Comparison of ENCODE assay signal across 1 cellular context in the genomic region with DNA sequence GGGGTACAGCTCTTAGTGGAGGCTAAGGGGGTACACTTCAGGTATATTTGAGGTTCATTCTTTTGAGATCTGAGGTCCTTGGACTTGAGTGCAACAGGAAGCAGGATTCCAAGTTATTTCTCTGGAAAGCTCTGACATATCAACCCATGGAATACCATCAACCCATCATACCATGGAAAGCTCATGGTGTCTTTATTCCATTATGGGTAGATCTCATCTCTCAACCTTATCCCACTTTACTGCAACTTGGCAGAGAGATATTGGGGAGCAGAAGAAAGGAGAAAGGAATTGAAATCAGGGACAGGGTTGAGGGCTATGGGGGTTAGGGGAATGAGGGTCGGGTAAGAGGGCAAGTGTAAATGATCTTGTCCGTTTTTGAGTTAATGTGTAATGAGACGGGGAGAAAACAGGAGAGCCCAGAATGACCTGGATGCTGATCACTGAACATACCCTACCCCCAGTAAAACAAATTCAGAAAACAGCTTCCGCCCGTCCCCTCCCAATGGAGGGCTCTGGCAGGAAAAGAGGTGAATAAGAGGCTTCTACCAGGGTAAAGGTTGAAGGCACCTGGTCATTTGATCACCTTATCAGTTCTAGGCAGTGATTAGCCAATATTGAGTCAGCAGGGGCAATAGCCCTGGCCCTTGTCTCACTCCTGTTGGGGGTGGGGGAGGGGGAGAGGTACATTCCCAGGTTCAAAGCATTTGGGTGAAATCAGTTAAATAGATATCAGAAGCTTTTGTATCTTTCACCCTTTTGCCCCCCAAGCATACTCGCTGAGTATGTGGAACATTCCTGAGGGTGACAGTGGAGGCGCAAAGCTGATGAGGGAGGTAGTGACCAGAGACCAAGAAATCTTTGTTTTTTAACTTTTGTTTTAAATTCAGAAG.
A peak's percentile ranks its signal among the peaks of the same experiment; 100 is the strongest.
TF ChIP-seq lines count a peak whose summit lies in the region.

No MANE protein-coding gene starts in this region.

TF ChIP-seq in HepG2, 621 proteins besides CTCF, POLR2A, EP300 and RAD21 (continued from another document and continues in another):
- TF ChIP-seq SP1 (IDR thresholded peaks at IDR 0.05) = no peak
- no peak for TF ChIP-seq SP1 (CRISPR knock-in tag; IDR thresholded peaks at IDR 0.05)
- TF ChIP-seq, protein P1, sequence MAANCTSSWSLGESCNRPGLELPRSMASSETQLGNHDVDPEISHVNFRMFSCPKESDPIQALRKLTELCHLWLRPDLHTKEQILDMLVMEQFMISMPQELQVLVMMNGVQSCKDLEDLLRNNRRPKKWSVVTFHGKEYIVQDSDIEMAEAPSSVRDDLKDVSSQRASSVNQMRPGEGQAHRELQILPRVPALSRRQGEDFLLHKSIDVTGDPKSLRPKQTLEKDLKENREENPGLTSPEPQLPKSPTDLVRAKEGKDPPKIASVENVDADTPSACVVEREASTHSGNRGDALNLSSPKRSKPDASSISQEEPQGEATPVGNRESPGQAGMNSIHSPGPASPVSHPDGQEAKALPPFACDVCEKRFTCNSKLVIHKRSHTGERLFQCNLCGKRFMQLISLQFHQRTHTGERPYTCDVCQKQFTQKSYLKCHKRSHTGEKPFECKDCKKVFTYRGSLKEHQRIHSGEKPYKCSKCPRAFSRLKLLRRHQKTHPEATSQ (CRISPR knock-in tag; IDR thresholded peaks at IDR 0.05; ENCODE audit: borderline replicate concordance) = no peak; the same call in 1 of the 2 replicates
- TF ChIP-seq, protein P2, sequence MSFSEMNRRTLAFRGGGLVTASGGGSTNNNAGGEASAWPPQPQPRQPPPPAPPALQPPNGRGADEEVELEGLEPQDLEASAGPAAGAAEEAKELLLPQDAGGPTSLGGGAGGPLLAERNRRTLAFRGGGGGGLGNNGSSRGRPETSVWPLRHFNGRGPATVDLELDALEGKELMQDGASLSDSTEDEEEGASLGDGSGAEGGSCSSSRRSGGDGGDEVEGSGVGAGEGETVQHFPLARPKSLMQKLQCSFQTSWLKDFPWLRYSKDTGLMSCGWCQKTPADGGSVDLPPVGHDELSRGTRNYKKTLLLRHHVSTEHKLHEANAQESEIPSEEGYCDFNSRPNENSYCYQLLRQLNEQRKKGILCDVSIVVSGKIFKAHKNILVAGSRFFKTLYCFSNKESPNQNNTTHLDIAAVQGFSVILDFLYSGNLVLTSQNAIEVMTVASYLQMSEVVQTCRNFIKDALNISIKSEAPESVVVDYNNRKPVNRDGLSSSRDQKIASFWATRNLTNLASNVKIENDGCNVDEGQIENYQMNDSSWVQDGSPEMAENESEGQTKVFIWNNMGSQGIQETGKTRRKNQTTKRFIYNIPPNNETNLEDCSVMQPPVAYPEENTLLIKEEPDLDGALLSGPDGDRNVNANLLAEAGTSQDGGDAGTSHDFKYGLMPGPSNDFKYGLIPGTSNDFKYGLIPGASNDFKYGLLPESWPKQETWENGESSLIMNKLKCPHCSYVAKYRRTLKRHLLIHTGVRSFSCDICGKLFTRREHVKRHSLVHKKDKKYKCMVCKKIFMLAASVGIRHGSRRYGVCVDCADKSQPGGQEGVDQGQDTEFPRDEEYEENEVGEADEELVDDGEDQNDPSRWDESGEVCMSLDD (CRISPR knock-in tag; IDR thresholded peaks at IDR 0.05; ENCODE audit: borderline replicate concordance) = peak; percentile 56; the same call in 1 of the 2 replicates
- TF ChIP-seq RFXAP (CRISPR knock-in tag; IDR thresholded peaks at IDR 0.05; ENCODE audit: borderline replicate concordance) = 0 out of 2 replicates have a peak, but pooled peaks have one; percentile 31
- no peak for TF ChIP-seq CENPT (CRISPR knock-in tag; IDR thresholded peaks at IDR 0.05; ENCODE audit: low read depth)
- no peak for TF ChIP-seq SNRNP70 (IDR thresholded peaks at IDR 0.05; ENCODE audit: low read depth, low read length)
- no peak for TF ChIP-seq ZNF138 (CRISPR knock-in tag; IDR thresholded peaks at IDR 0.05; ENCODE audit: low read depth)
- no peak for TF ChIP-seq ZNF773 (CRISPR knock-in tag; IDR thresholded peaks at IDR 0.05; ENCODE audit: borderline replicate concordance)
- TF ChIP-seq FOXC1 (CRISPR knock-in tag; IDR thresholded peaks at IDR 0.05; ENCODE audit: borderline replicate concordance) = no peak; the same call in 1 of the 2 replicates
- TF ChIP-seq KAT2B (IDR thresholded peaks at IDR 0.05; ENCODE audit: borderline replicate concordance, low read depth, low read length) = no peak
- TF ChIP-seq TBX3 (IDR thresholded peaks at IDR 0.05; ENCODE audit: borderline replicate concordance) = peak; percentile 33; the same call in 1 of the 2 replicates
- peak; percentile 31 for TF ChIP-seq SKI (IDR thresholded peaks at IDR 0.05; ENCODE audit: partially characterized antibody)
- TF ChIP-seq SIX4 (CRISPR knock-in tag; IDR thresholded peaks at IDR 0.05) = peak; percentile 88
- no peak for TF ChIP-seq TP53 (CRISPR knock-in tag; conservative IDR thresholded peaks at IDR 0.05)
- no peak for TF ChIP-seq CREB1 (IDR thresholded peaks at IDR 0.05)
- TF ChIP-seq CREB1 (CRISPR knock-in tag; IDR thresholded peaks at IDR 0.05) = peak; percentile 63; the same call in 1 of the 2 replicates
- TF ChIP-seq ZNF816 (CRISPR knock-in tag; IDR thresholded peaks at IDR 0.05; ENCODE audit: borderline replicate concordance) = peak; percentile 23; the same call in 1 of the 2 replicates
- TF ChIP-seq ZSCAN21 (CRISPR knock-in tag; IDR thresholded peaks at IDR 0.05; ENCODE audit: borderline replicate concordance) = no peak
- no peak; the same call in 1 of the 2 replicates for TF ChIP-seq ZNF136 (CRISPR knock-in tag; IDR thresholded peaks at IDR 0.05; ENCODE audit: low read depth)
- TF ChIP-seq ZNF839 (CRISPR knock-in tag; IDR thresholded peaks at IDR 0.05; ENCODE audit: borderline replicate concordance) = no peak
- TF ChIP-seq JUNB (CRISPR knock-in tag; IDR thresholded peaks at IDR 0.05; ENCODE audit: borderline replicate concordance) = peak; percentile 70; the same call in 1 of the 2 replicates
- TF ChIP-seq ZNF441 (CRISPR knock-in tag; IDR thresholded peaks at IDR 0.05; ENCODE audit: borderline replicate concordance) = 0 out of 2 replicates have a peak, but pooled peaks have one; percentile 18
- peak; percentile 21; the same call in 1 of the 2 replicates for TF ChIP-seq KLF12 (CRISPR knock-in tag; IDR thresholded peaks at IDR 0.05; ENCODE audit: borderline replicate concordance)
- TF ChIP-seq ATF7 (IDR thresholded peaks at IDR 0.05) = no peak
- TF ChIP-seq ATF7 (CRISPR knock-in tag; IDR thresholded peaks at IDR 0.05) = no peak
- no peak for TF ChIP-seq KDM5B (CRISPR knock-in tag; IDR thresholded peaks at IDR 0.05; ENCODE audit: borderline replicate concordance)
- TF ChIP-seq ZC3H4 (CRISPR knock-in tag; IDR thresholded peaks at IDR 0.05; ENCODE audit: borderline replicate concordance) = no peak
- no peak for TF ChIP-seq ZMYM3 (CRISPR knock-in tag; IDR thresholded peaks at IDR 0.05)
- TF ChIP-seq MEIS2 (CRISPR knock-in tag; IDR thresholded peaks at IDR 0.05) = peak; percentile 62; the same call in 1 of the 2 replicates
- no peak for TF ChIP-seq STAG1 (CRISPR knock-in tag; IDR thresholded peaks at IDR 0.05)
- TF ChIP-seq SRSF9 (IDR thresholded peaks at IDR 0.05; ENCODE audit: borderline replicate concordance, insufficient read depth, low read depth, low read length, poor library complexity, severe bottlenecking) = no peak
- no peak for TF ChIP-seq SRSF1 (optimal IDR thresholded peaks at IDR 0.05; ENCODE audit: low read depth, low read length)
- TF ChIP-seq MEF2D (CRISPR knock-in tag; IDR thresholded peaks at IDR 0.05) = 0 out of 2 replicates have a peak, but pooled peaks have one; percentile 51
- TF ChIP-seq ZNF44 (CRISPR knock-in tag; IDR thresholded peaks at IDR 0.05) = no peak
- 0 out of 2 replicates have a peak, but pooled peaks have one; percentile 62 for TF ChIP-seq BRCA1 (CRISPR knock-in tag; IDR thresholded peaks at IDR 0.05)
- no peak for TF ChIP-seq ZKSCAN1 (IDR thresholded peaks at IDR 0.05; ENCODE audit: low read length)
- TF ChIP-seq FIP1L1 (IDR thresholded peaks at IDR 0.05; ENCODE audit: borderline replicate concordance, insufficient read depth, low read depth, low read length) = no peak
- TF ChIP-seq, protein P3, sequence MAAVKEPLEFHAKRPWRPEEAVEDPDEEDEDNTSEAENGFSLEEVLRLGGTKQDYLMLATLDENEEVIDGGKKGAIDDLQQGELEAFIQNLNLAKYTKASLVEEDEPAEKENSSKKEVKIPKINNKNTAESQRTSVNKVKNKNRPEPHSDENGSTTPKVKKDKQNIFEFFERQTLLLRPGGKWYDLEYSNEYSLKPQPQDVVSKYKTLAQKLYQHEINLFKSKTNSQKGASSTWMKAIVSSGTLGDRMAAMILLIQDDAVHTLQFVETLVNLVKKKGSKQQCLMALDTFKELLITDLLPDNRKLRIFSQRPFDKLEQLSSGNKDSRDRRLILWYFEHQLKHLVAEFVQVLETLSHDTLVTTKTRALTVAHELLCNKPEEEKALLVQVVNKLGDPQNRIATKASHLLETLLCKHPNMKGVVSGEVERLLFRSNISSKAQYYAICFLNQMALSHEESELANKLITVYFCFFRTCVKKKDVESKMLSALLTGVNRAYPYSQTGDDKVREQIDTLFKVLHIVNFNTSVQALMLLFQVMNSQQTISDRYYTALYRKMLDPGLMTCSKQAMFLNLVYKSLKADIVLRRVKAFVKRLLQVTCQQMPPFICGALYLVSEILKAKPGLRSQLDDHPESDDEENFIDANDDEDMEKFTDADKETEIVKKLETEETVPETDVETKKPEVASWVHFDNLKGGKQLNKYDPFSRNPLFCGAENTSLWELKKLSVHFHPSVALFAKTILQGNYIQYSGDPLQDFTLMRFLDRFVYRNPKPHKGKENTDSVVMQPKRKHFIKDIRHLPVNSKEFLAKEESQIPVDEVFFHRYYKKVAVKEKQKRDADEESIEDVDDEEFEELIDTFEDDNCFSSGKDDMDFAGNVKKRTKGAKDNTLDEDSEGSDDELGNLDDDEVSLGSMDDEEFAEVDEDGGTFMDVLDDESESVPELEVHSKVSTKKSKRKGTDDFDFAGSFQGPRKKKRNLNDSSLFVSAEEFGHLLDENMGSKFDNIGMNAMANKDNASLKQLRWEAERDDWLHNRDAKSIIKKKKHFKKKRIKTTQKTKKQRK (IDR thresholded peaks at IDR 0.05; ENCODE audit: low read length) = no peak
- TF ChIP-seq MAFF (IDR thresholded peaks at IDR 0.05; ENCODE audit: low read depth, low read length) = peak; percentile 25; the same call in 1 of the 2 replicates
- TF ChIP-seq, protein P4, sequence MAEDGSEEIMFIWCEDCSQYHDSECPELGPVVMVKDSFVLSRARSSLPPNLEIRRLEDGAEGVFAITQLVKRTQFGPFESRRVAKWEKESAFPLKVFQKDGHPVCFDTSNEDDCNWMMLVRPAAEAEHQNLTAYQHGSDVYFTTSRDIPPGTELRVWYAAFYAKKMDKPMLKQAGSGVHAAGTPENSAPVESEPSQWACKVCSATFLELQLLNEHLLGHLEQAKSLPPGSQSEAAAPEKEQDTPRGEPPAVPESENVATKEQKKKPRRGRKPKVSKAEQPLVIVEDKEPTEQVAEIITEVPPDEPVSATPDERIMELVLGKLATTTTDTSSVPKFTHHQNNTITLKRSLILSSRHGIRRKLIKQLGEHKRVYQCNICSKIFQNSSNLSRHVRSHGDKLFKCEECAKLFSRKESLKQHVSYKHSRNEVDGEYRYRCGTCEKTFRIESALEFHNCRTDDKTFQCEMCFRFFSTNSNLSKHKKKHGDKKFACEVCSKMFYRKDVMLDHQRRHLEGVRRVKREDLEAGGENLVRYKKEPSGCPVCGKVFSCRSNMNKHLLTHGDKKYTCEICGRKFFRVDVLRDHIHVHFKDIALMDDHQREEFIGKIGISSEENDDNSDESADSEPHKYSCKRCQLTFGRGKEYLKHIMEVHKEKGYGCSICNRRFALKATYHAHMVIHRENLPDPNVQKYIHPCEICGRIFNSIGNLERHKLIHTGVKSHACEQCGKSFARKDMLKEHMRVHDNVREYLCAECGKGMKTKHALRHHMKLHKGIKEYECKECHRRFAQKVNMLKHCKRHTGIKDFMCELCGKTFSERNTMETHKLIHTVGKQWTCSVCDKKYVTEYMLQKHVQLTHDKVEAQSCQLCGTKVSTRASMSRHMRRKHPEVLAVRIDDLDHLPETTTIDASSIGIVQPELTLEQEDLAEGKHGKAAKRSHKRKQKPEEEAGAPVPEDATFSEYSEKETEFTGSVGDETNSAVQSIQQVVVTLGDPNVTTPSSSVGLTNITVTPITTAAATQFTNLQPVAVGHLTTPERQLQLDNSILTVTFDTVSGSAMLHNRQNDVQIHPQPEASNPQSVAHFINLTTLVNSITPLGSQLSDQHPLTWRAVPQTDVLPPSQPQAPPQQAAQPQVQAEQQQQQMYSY (CRISPR knock-in tag; IDR thresholded peaks at IDR 0.05) = no peak
- TF ChIP-seq ESRRA (CRISPR knock-in tag; IDR thresholded peaks at IDR 0.05; ENCODE audit: low read depth) = peak; percentile 25; the same call in 1 of the 2 replicates
- no peak for TF ChIP-seq AGO2 (optimal IDR thresholded peaks at IDR 0.05; ENCODE audit: low read depth, low read length)
- TF ChIP-seq ZNF788 (CRISPR knock-in tag; IDR thresholded peaks at IDR 0.05; ENCODE audit: borderline replicate concordance) = no peak
- TF ChIP-seq ETV6 (CRISPR knock-in tag; conservative IDR thresholded peaks at IDR 0.05) = 0 out of 2 replicates have a peak, but pooled peaks have one; percentile 26
- TF ChIP-seq HCFC1 (IDR thresholded peaks at IDR 0.05; ENCODE audit: low read depth, low read length) = no peak
- TF ChIP-seq ZC3H13 (CRISPR knock-in tag; IDR thresholded peaks at IDR 0.05) = no peak
- TF ChIP-seq ZSCAN25 (CRISPR knock-in tag; IDR thresholded peaks at IDR 0.05) = no peak; the same call in none of the 2 replicates
- TF ChIP-seq, protein P5, sequence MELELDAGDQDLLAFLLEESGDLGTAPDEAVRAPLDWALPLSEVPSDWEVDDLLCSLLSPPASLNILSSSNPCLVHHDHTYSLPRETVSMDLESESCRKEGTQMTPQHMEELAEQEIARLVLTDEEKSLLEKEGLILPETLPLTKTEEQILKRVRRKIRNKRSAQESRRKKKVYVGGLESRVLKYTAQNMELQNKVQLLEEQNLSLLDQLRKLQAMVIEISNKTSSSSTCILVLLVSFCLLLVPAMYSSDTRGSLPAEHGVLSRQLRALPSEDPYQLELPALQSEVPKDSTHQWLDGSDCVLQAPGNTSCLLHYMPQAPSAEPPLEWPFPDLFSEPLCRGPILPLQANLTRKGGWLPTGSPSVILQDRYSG (CRISPR knock-in tag; IDR thresholded peaks at IDR 0.05) = no peak
- no peak; the same call in 1 of the 2 replicates for TF ChIP-seq ZNF558 (CRISPR knock-in tag; IDR thresholded peaks at IDR 0.05; ENCODE audit: borderline replicate concordance)
- TF ChIP-seq ZNF891 (CRISPR knock-in tag; IDR thresholded peaks at IDR 0.05) = no peak
- TF ChIP-seq ZNF230 (CRISPR knock-in tag; IDR thresholded peaks at IDR 0.05) = peak; percentile 5; the same call in 1 of the 2 replicates
- no peak for TF ChIP-seq RBM22 (optimal IDR thresholded peaks at IDR 0.05; ENCODE audit: low read length)
- no peak for TF ChIP-seq ZBTB3 (CRISPR knock-in tag; IDR thresholded peaks at IDR 0.05; ENCODE audit: borderline replicate concordance, low read depth)
- TF ChIP-seq, protein P6, sequence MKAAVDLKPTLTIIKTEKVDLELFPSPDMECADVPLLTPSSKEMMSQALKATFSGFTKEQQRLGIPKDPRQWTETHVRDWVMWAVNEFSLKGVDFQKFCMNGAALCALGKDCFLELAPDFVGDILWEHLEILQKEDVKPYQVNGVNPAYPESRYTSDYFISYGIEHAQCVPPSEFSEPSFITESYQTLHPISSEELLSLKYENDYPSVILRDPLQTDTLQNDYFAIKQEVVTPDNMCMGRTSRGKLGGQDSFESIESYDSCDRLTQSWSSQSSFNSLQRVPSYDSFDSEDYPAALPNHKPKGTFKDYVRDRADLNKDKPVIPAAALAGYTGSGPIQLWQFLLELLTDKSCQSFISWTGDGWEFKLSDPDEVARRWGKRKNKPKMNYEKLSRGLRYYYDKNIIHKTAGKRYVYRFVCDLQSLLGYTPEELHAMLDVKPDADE (CRISPR knock-in tag; IDR thresholded peaks at IDR 0.05) = 0 out of 2 replicates have a peak, but pooled peaks have one; percentile 33
- TF ChIP-seq JUN (CRISPR knock-in tag; IDR thresholded peaks at IDR 0.05) = no peak; the same call in 1 of the 2 replicates
